17 cellular contexts compared by ENCODE assay signal in the genomic region with DNA sequence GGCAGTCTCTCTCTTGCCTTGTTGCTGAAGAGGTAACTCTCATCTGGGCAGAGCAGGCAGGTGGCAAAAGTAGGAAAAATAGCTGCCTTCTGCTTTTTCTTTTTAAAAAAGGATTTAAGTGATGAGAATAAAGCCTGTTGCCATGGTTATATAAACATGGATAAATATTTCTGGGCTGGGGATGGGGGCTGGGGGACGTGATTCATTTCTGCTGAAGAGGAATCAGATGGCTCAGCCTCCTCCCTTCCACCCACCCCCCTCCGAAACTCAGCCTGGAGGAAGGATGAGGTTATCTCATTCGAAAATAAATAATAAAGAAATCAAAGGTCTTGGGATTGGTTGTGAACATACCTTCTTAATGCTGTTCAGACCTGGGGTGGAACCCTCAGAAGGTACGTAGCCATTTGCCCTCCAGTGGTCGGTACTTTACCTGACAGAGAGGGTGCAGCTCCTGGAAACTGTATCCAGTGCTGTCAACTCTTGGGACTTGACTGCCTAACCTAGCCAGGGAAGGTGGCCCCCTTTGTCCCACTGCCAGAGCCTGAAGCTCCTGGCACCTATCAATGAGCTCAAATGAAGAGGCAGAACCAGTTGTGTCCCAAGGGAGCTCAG. TPM values are rescaled to one million over a fixed set of nuclear protein-coding genes. Genes with fewer than 3 reads are reported as not detected.
DNase-seq lines count a peak whose midpoint lies in the region; ATAC-seq and TF ChIP-seq lines count a peak whose summit lies in the region.
"Had no signal": no experiment of that assay in that cellular context is flagged by ENCODE, and none has a peak within 500 bp of the region (broad histone marks: within the 10 kb centered on the region; RNA-seq: fewer than 3 reads in every experiment).

No MANE protein-coding gene starts in this region.

- no peak for TF ChIP-seq CTCF in lower lobe of right lung (IDR thresholded peaks at IDR 0.05)

- intact Hi-C loops in lower lobe of right lung (cut with DNase I) = no loop called here

- no peaks in the 10 kb centered on the region for H3K9me3 ChIP-seq in lower lobe of right lung
- H3K9me3 ChIP-seq in HAP-1 = no peaks in the 10 kb centered on the region
- H3K9me3 ChIP-seq: BE2C, Peyer's patch, prostate gland, SK-N-SH had no signal

- H3K4me3 ChIP-seq in lower lobe of right lung (no peak overlapping the region), HAP-1 (no peak overlapping the region)
- H3K4me3 ChIP-seq: GM12878, Peyer's patch, prostate gland had no signal

- in situ Hi-C loops in HAP-1 (cut with MboI; ENCODE audit: low sequenced_read_pairs) = no loop called here

- H3K36me3 ChIP-seq in lower lobe of right lung = no peaks in the 10 kb centered on the region
- no peaks in the 10 kb centered on the region for H3K36me3 ChIP-seq in HAP-1 (replicated peaks)
- H3K36me3 ChIP-seq: BE2C, Peyer's patch, prostate gland had no signal

- H3K27me3 ChIP-seq in lower lobe of right lung (ENCODE audit: low read depth) (no peaks in the 10 kb centered on the region), HAP-1 (ENCODE audit: low read depth) (no peaks in the 10 kb centered on the region)
- H3K27me3 ChIP-seq: BE2C, Peyer's patch had no signal

- H3K27ac ChIP-seq in cingulate gyrus (ENCODE audit: low read depth, low read length) = peak overlapping the region; percentile 29
- no peak overlapping the region for H3K27ac ChIP-seq in lower lobe of right lung
- H3K27ac ChIP-seq: prostate gland had no signal

- ATAC-seq in lower lobe of right lung (no peak), HG02588 (IDR thresholded peaks at IDR 0.05; ENCODE audit: unreplicated experiment) (no peak)
- ATAC-seq: effector memory CD8-positive, alpha-beta T cell; GM12878; HCT116 had no signal

- H3K4me1 ChIP-seq in lower lobe of right lung (peaks cover 17% of the 10 kb centered on the region), HAP-1 (peaks cover 16% of the 10 kb centered on the region)
- H3K4me1 ChIP-seq: BE2C, prostate gland had no signal

- DNase-seq in EH (ENCODE audit: low read depth) (peak; percentile 60), M059J (ENCODE audit: low read depth) (peak; percentile 67), lower lobe of right lung (peak; percentile 24), AML-193 (lab: John Stamatoyannopoulos, UW) (no peak), HAP-1 (ENCODE audit: low spot score in 2 of 2) (no peak), OCI-M1 (lab: John Stamatoyannopoulos, UW) (no peak)
- DNase-seq: BE2C; effector memory CD8-positive, alpha-beta T cell; GF-D8; Peyer's patch; SK-N-SH; stimulated activated CD8-positive, alpha-beta memory T cell treated with anti-CD3 and anti-CD28 coated beads, Interleukin-4, amount 100 ng/mL, for 48 hours had no signal

RNA-seq across cellular contexts. Expression of a gene that starts 3.8 kb away (rescaled TPM):
- 2.9 TPM in 2 replicates for total RNA-seq in M059J (2014; rRNA removed; shearing (Covaris generic))
- 14.7 TPM for total RNA-seq in lower lobe of right lung

RNA-seq across cellular contexts. Expression of a gene that starts 12.7 kb away (rescaled TPM):
- total RNA-seq in M059J (2014; rRNA removed; shearing (Covaris generic)) = 28.6 and 42.0 TPM in 2 replicates
- total RNA-seq in lower lobe of right lung = 11.4 TPM

Comparison
In these comparisons a context has a peak if more than half of its experiments do, and no peak if none do; other contexts are left out.
1. DNase-seq: peak in EH (single experiment), M059J (single experiment) and lower lobe of right lung (single experiment); none in AML-193 (0 of 2), HAP-1 (0 of 2) and OCI-M1 (single experiment).